ENCODE assay signal across 29 cellular contexts in the genomic region with DNA sequence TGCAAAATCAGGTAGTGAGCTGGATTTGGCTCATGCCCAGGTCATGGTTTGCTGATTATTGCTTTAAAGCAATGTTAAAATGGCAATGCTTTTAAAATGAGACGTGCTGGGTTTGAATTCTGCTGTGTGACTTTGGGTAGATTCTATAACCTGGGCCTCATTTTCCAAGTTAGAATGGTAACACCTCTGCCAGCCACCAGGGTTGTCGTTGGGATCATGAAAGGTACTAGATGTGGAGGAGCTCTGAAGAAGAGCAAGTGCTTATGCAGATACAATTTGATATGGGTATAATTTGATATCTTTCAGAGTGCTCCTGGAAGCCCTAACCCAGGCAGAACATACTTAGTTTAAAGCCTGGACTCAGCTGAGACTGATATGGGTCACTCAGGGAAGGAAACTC. TPM values are rescaled to one million over a fixed set of nuclear protein-coding genes. Genes with fewer than 3 reads are reported as not detected.
"Had no signal": no experiment of that assay in that cellular context is flagged by ENCODE, and none has a peak within 500 bp of the region (broad histone marks: within the 10 kb centered on the region; RNA-seq: fewer than 3 reads in every experiment).

No MANE protein-coding gene starts in this region.

- H3K27me3 ChIP-seq: brain microvascular endothelial cell, hepatocyte, left lung, neural progenitor cell, sigmoid colon, upper lobe of left lung had no signal

- H3K9ac ChIP-seq: neural progenitor cell had no signal

- H3K4me3 Mint-ChIP-seq: immature natural killer cell; mesothelial cell of epicardium; naive thymus-derived CD8-positive, alpha-beta T cell; neural progenitor cell; stimulated activated memory B cell treated with anti-CD40 and anti-IgM and Interleukin-4, amounts not matched to agents 10 μg/mL and 1 μg/mL and 100 μg/mL, for 72 hours; WTC11 had no signal

- ATAC-seq: activated naive CD4-positive, alpha-beta T cell treated with anti-CD3 and anti-CD28 coated beads, Interleukin-2, amount 50 U/mL, for 72 hours; left lung; naive thymus-derived CD8-positive, alpha-beta T cell; stimulated activated memory B cell treated with anti-CD40 and anti-IgM and Interleukin-4, amounts not matched to agents 10 μg/mL and 1 μg/mL and 100 μg/mL, for 72 hours; WTC11 had no signal

- H3K4me1 Mint-ChIP-seq: naive thymus-derived CD8-positive, alpha-beta T cell; neural progenitor cell; stimulated activated memory B cell treated with anti-CD40 and anti-IgM and Interleukin-4, amounts not matched to agents 10 μg/mL and 1 μg/mL and 100 μg/mL, for 72 hours had no signal

- H3K9me3 ChIP-seq: left lung, sigmoid colon, upper lobe of left lung had no signal

- H3K36me3 Mint-ChIP-seq: activated naive CD4-positive, alpha-beta T cell treated with anti-CD3 and anti-CD28 coated beads, Interleukin-2, amount 50 U/mL, for 72 hours; immature natural killer cell; mesothelial cell of epicardium; naive thymus-derived CD8-positive, alpha-beta T cell; neural progenitor cell; stimulated activated memory B cell treated with anti-CD40 and anti-IgM and Interleukin-4, amounts not matched to agents 10 μg/mL and 1 μg/mL and 100 μg/mL, for 72 hours; WTC11 had no signal

- H3K9me3 Mint-ChIP-seq: activated naive CD4-positive, alpha-beta T cell treated with anti-CD3 and anti-CD28 coated beads, Interleukin-2, amount 50 U/mL, for 72 hours; immature natural killer cell; mesothelial cell of epicardium; naive thymus-derived CD8-positive, alpha-beta T cell; neural progenitor cell; stimulated activated memory B cell treated with anti-CD40 and anti-IgM and Interleukin-4, amounts not matched to agents 10 μg/mL and 1 μg/mL and 100 μg/mL, for 72 hours; WTC11 had no signal

- H3K4me3 ChIP-seq: hepatocyte, left lung, lung, neural progenitor cell, sigmoid colon, smooth muscle cell, upper lobe of left lung had no signal

- H3K27ac ChIP-seq: brain microvascular endothelial cell, hepatocyte, left lung, neural progenitor cell, sigmoid colon, upper lobe of left lung had no signal

- H3K36me3 ChIP-seq: brain microvascular endothelial cell, left lung, neural progenitor cell, sigmoid colon, upper lobe of left lung had no signal

- DNase-seq: activated T-cell treated with anti-CD3 and anti-CD28 coated beads, Interleukin-2, amount 50 U/mL, for 1 hour; brain microvascular endothelial cell; central memory CD4-positive, alpha-beta T cell; dermis blood vessel endothelial cell; effector CD8-positive, alpha-beta T cell; foreskin melanocyte; glutamatergic neuron; immature natural killer cell; kidney glomerular epithelial cell; left lung; naive thymus-derived CD8-positive, alpha-beta T cell; posterior cingulate gyrus; retina; sigmoid colon; stimulated activated CD4-positive, alpha-beta T cell treated with anti-CD3 and anti-CD28 coated beads, Interleukin-15, amount 100 ng/mL, for 24 hours; T1000; upper lobe of left lung had no signal

- H3K27ac Mint-ChIP-seq: activated naive CD4-positive, alpha-beta T cell treated with anti-CD3 and anti-CD28 coated beads, Interleukin-2, amount 50 U/mL, for 72 hours; immature natural killer cell; mesothelial cell of epicardium; naive thymus-derived CD8-positive, alpha-beta T cell; neural progenitor cell; stimulated activated memory B cell treated with anti-CD40 and anti-IgM and Interleukin-4, amounts not matched to agents 10 μg/mL and 1 μg/mL and 100 μg/mL, for 72 hours; WTC11 had no signal

- H3K4me1 ChIP-seq: left lung, neural progenitor cell, sigmoid colon, upper lobe of left lung had no signal

RNA-seq across cellular contexts. Expression of a gene that starts 60.0 kb away (rescaled TPM):
- total RNA-seq: activated naive CD4-positive, alpha-beta T cell treated with anti-CD3 and anti-CD28 coated beads, Interleukin-2, amount 50 U/mL, for 72 hours; aorta; dermis blood vessel endothelial cell; esophagus mucosa; left lung; lung; naive thymus-derived CD8-positive, alpha-beta T cell; omental fat pad; sigmoid colon; temporal lobe; upper lobe of left lung; WTC11 had no signal
- polyA plus RNA-seq: aorta; immature natural killer cell; lung; naive thymus-derived CD8-positive, alpha-beta T cell had no signal
